ENCODE assay signal across 8 cellular contexts in genomic region chr5:77030097-77031071, GRCh38. TPM values are rescaled to one million over a fixed set of nuclear protein-coding genes. Genes with fewer than 3 reads are reported as not detected.
DNase-seq lines count a peak whose midpoint lies in the region; ATAC-seq and TF ChIP-seq lines count a peak whose summit lies in the region.

TSS of gene AGGF1 (plus strand) at chr5:77030404. CDS start at chr5:77030767, 363 bp downstream.

- peak within 1 kb of the TSS; percentile 82 to 94 (median 88) for H3K27ac Mint-ChIP-seq in immature natural killer cell

- peaks cover 4 to 7% (median 4%) of the 10 kb centered on the region in 3 donors for H3K36me3 Mint-ChIP-seq in immature natural killer cell

- peaks cover 0 to 15% (median 6%) of the 10 kb centered on the region in 6 donors for H3K9me3 Mint-ChIP-seq in immature natural killer cell

- peak; percentile 77 for DNase-seq in AG04450 (ENCODE audit: low read depth, low spot score)
- DNase-seq in NCI-H226 = peak; percentile 96
- peak; percentile 73 to 83 (median 76) for DNase-seq in activated CD4-positive, CD25-positive, alpha-beta regulatory T cell (lab: John Stamatoyannopoulos, UW)
- DNase-seq in central memory CD4-positive, alpha-beta T cell = peak; percentile 91
- peak; percentile 85 to 87 (median 86) for DNase-seq in immature natural killer cell
- DNase-seq in smooth muscle cell of the brain vasculature (ENCODE audit: low read depth, low spot score) = peak; percentile 80

- ATAC-seq in GM18909 (IDR thresholded peaks at IDR 0.05; ENCODE audit: poor library complexity, unreplicated experiment) (peak; percentile 99), HG03175 (IDR thresholded peaks at IDR 0.05; ENCODE audit: unreplicated experiment) (peak; percentile 99)

- TF ChIP-seq CTCF in AG04450 (IDR thresholded peaks at IDR 0.05; ENCODE audit: low read depth, low read length) = no peak

- peak within 1 kb of the TSS; percentile 92 for H3K4me3 ChIP-seq in AG04450 (ENCODE audit: low read depth, low read length)

- peak within 1 kb of the TSS; percentile 87 for H3K27ac ChIP-seq in AG04450 (ENCODE audit: low read depth, low read length)

- H3K27me3 ChIP-seq in AG04450 (ENCODE audit: control insufficient read depth, insufficient read depth, low read length) = peaks cover 6% of the 10 kb centered on the region

- CTCF ChIA-PET in AG04450 (lab: Charles Lee) = interaction anchor here (0.7 to 2.1 kb wide), 8 partner anchors 9 to 464 kb away, joined by 3 to 8 read pairs (median 4); no protein-coding TSS in a partner anchor

- H3K9me3 ChIP-seq in AG04450 (ENCODE audit: control insufficient read depth, insufficient read depth, low read length) = no peaks in the 10 kb centered on the region

- POLR2A ChIA-PET in AG04450 (lab: Yijun Ruan, JAX) = interaction anchor here (0.8 to 1.5 kb wide), 5 partner anchors 12 to 462 kb away, joined by 3 to 7 read pairs (median 3); partner anchors contain the start of genes WDR41 and ZBED3

- H3K27me3 Mint-ChIP-seq in immature natural killer cell (ENCODE audit: low read depth in 3 of 3) = peaks cover 6 to 11% (median 11%) of the 10 kb centered on the region in 3 donors

- H3K4me1 Mint-ChIP-seq in immature natural killer cell = peaks cover 28 to 50% of the 10 kb centered on the region in 2 donors

- peak within 1 kb of the TSS; percentile 88 to 97 (median 91) for H3K4me3 Mint-ChIP-seq in immature natural killer cell

RNA-seq across cellular contexts. Expression of gene AGGF1, which starts in this region (rescaled TPM):
- 13.4 and 22.8 TPM in 2 replicates for polyA plus RNA-seq in AG04450 (2011; rRNA removed)
- polyA minus RNA-seq in AG04450 (2011; rRNA and poly(A)+ RNA removed) = 10.8 and 14.6 TPM in 2 replicates
- 10 to 100 TPM; 16.1 to 38.4 (median 17.9) TPM for polyA plus RNA-seq in immature natural killer cell

Comparison
In these comparisons a context has a peak if more than half of its experiments do, and no peak if none do; other contexts are left out.
1. Peak in every context shown above with its lines: DNase-seq, ATAC-seq, H3K4me3 ChIP-seq and H3K27ac ChIP-seq.